In genomic region chr2:53856272-53856671, GRCh38 we compare ENCODE assay signal across 18 cellular contexts.
"Had no signal": no experiment of that assay in that cellular context is flagged by ENCODE, and none has a peak within 500 bp of the region (broad histone marks: within the 10 kb centered on the region; RNA-seq: fewer than 3 reads in every experiment).

No MANE protein-coding gene starts in this region.

- H3K27me3 ChIP-seq: esophagus muscularis mucosa, gastrocnemius medialis, heart right ventricle, ovary, suprapubic skin, thyroid gland had no signal

- H3K4me1 Mint-ChIP-seq: neural crest cell had no signal

- DNase-seq: cortex of kidney; effector memory CD8-positive, alpha-beta T cell; gastrocnemius medialis; heart right ventricle; immature natural killer cell; mammary epithelial cell; mucosa of descending colon; naive thymus-derived CD8-positive, alpha-beta T cell; ovary; right cardiac atrium; stimulated activated CD4-positive, alpha-beta T cell treated with anti-CD3 and anti-CD28 coated beads, Interleukin-2, amount 100 ng/mL, for 48 hours; stimulated activated naive CD4-positive, alpha-beta T cell treated with Interleukin-2 at 50 U/mL for 16 hours; thyroid gland had no signal

- H3K27me3 Mint-ChIP-seq: effector memory CD8-positive, alpha-beta T cell; naive thymus-derived CD8-positive, alpha-beta T cell; type B pancreatic cell had no signal

- H3K4me3 Mint-ChIP-seq: effector memory CD8-positive, alpha-beta T cell; immature natural killer cell; naive thymus-derived CD8-positive, alpha-beta T cell; neural crest cell; type B pancreatic cell had no signal

- H3K27ac ChIP-seq: epithelial cell of prostate, esophagus muscularis mucosa, gastrocnemius medialis, heart right ventricle, ovary, suprapubic skin, thyroid gland had no signal

- H3K27ac Mint-ChIP-seq: type B pancreatic cell had no signal

- H3K9me3 Mint-ChIP-seq: effector memory CD8-positive, alpha-beta T cell; immature natural killer cell; naive thymus-derived CD8-positive, alpha-beta T cell; neural crest cell; type B pancreatic cell had no signal
